Comparison of ENCODE assay signal across 1 cellular context in genomic region chr6:26087284-26088115, GRCh38.
TF ChIP-seq lines count a peak whose summit lies in the region.

A gene with protein sequence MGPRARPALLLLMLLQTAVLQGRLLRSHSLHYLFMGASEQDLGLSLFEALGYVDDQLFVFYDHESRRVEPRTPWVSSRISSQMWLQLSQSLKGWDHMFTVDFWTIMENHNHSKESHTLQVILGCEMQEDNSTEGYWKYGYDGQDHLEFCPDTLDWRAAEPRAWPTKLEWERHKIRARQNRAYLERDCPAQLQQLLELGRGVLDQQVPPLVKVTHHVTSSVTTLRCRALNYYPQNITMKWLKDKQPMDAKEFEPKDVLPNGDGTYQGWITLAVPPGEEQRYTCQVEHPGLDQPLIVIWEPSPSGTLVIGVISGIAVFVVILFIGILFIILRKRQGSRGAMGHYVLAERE (plus strand): TSS chr6:26087429. CDS start chr6:26087441, 12 bp downstream.

TF ChIP-seq in HepG2, 621 proteins besides CTCF, POLR2A, EP300 and RAD21 (continued from another document and continues in another):
- TF ChIP-seq CERS6 (CRISPR knock-in tag; IDR thresholded peaks at IDR 0.05) (no peak), ZNF670 (CRISPR knock-in tag; IDR thresholded peaks at IDR 0.05; ENCODE audit: borderline replicate concordance) (0 out of 2 replicates have a peak, but pooled peaks have one; percentile 65), ZNF20 (CRISPR knock-in tag; IDR thresholded peaks at IDR 0.05) (no peak), ZNF33A (CRISPR knock-in tag; IDR thresholded peaks at IDR 0.05; ENCODE audit: borderline replicate concordance) (0 out of 2 replicates have a peak, but pooled peaks have one; percentile 18), SCMH1 (CRISPR knock-in tag; IDR thresholded peaks at IDR 0.05; ENCODE audit: borderline replicate concordance) (no peak), BCL3 (CRISPR knock-in tag; IDR thresholded peaks at IDR 0.05) (no peak), ZSCAN5A (CRISPR knock-in tag; IDR thresholded peaks at IDR 0.05; ENCODE audit: borderline replicate concordance) (peak; percentile 41; the same call in 1 of the 2 replicates), PAF1 (CRISPR knock-in tag; IDR thresholded peaks at IDR 0.05) (no peak), MED8 (CRISPR knock-in tag; IDR thresholded peaks at IDR 0.05; ENCODE audit: insufficient replicate concordance) (peak; percentile 30), ATF7-NPFF (CRISPR knock-in tag; IDR thresholded peaks at IDR 0.05; ENCODE audit: low read depth) (no peak), HHEX (CRISPR knock-in tag; IDR thresholded peaks at IDR 0.05) (no peak), RBFOX2 (IDR thresholded peaks at IDR 0.05; ENCODE audit: low read depth, low read length) (peak; percentile 67), ZNF883 (CRISPR knock-in tag; IDR thresholded peaks at IDR 0.05; ENCODE audit: not compliant biosample characterization) (no peak), ZNF709 (CRISPR knock-in tag; IDR thresholded peaks at IDR 0.05) (0 out of 2 replicates have a peak, but pooled peaks have one; percentile 39), ADNP (CRISPR knock-in tag; IDR thresholded peaks at IDR 0.05) (no peak), ZNF484 (CRISPR knock-in tag; IDR thresholded peaks at IDR 0.05; ENCODE audit: borderline replicate concordance, low read depth) (no peak), ETV5 (CRISPR knock-in tag; IDR thresholded peaks at IDR 0.05; ENCODE audit: borderline replicate concordance) (peak; percentile 45; the same call in 1 of the 2 replicates), BRCA1 (CRISPR knock-in tag; IDR thresholded peaks at IDR 0.05) (no peak), ZNF24 (IDR thresholded peaks at IDR 0.05) (no peak), ISL2 (CRISPR knock-in tag; IDR thresholded peaks at IDR 0.05) (no peak), BCLAF1 (IDR thresholded peaks at IDR 0.05) (no peak), SATB2 (CRISPR knock-in tag; IDR thresholded peaks at IDR 0.05) (no peak), FOSL1 (CRISPR knock-in tag; IDR thresholded peaks at IDR 0.05; ENCODE audit: borderline replicate concordance) (no peak), PRMT3 (CRISPR knock-in tag; IDR thresholded peaks at IDR 0.05; ENCODE audit: borderline replicate concordance, low read depth) (no peak), ELF3 (CRISPR knock-in tag; IDR thresholded peaks at IDR 0.05) (peak; percentile 75), GTF3A (CRISPR knock-in tag; conservative IDR thresholded peaks at IDR 0.05) (no peak), MAFK (conservative IDR thresholded peaks at IDR 0.05 in 1 of 2, IDR thresholded peaks at IDR 0.05 in 1 of 2; ENCODE audit: low read length in 2 of 2) (no peak), KLF12 (CRISPR knock-in tag; IDR thresholded peaks at IDR 0.05; ENCODE audit: borderline replicate concordance) (no peak), GLI4 (CRISPR knock-in tag; IDR thresholded peaks at IDR 0.05; ENCODE audit: borderline replicate concordance) (no peak), HDAC2 (CRISPR knock-in tag; IDR thresholded peaks at IDR 0.05) (0 out of 2 replicates have a peak, but pooled peaks have one; percentile 7), ZBTB25 (CRISPR knock-in tag; IDR thresholded peaks at IDR 0.05) (peak; percentile 34; the same call in 1 of the 2 replicates), ZNF430 (CRISPR knock-in tag; IDR thresholded peaks at IDR 0.05) (peak; percentile 77; the same call in 1 of the 2 replicates), RNF219 (CRISPR knock-in tag; IDR thresholded peaks at IDR 0.05) (no peak), ZNF570 (CRISPR knock-in tag; IDR thresholded peaks at IDR 0.05; ENCODE audit: borderline replicate concordance) (no peak), SP1 (IDR thresholded peaks at IDR 0.05) (no peak), SP1 (CRISPR knock-in tag; IDR thresholded peaks at IDR 0.05) (peak; percentile 10; the same call in 1 of the 2 replicates), SP140L (CRISPR knock-in tag; IDR thresholded peaks at IDR 0.05; ENCODE audit: borderline replicate concordance) (0 out of 2 replicates have a peak, but pooled peaks have one; percentile 33)
- TF ChIP-seq, protein P1, sequence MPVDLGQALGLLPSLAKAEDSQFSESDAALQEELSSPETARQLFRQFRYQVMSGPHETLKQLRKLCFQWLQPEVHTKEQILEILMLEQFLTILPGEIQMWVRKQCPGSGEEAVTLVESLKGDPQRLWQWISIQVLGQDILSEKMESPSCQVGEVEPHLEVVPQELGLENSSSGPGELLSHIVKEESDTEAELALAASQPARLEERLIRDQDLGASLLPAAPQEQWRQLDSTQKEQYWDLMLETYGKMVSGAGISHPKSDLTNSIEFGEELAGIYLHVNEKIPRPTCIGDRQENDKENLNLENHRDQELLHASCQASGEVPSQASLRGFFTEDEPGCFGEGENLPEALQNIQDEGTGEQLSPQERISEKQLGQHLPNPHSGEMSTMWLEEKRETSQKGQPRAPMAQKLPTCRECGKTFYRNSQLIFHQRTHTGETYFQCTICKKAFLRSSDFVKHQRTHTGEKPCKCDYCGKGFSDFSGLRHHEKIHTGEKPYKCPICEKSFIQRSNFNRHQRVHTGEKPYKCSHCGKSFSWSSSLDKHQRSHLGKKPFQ (CRISPR knock-in tag; IDR thresholded peaks at IDR 0.05; ENCODE audit: insufficient replicate concordance): no peak
- TF ChIP-seq, protein P2, sequence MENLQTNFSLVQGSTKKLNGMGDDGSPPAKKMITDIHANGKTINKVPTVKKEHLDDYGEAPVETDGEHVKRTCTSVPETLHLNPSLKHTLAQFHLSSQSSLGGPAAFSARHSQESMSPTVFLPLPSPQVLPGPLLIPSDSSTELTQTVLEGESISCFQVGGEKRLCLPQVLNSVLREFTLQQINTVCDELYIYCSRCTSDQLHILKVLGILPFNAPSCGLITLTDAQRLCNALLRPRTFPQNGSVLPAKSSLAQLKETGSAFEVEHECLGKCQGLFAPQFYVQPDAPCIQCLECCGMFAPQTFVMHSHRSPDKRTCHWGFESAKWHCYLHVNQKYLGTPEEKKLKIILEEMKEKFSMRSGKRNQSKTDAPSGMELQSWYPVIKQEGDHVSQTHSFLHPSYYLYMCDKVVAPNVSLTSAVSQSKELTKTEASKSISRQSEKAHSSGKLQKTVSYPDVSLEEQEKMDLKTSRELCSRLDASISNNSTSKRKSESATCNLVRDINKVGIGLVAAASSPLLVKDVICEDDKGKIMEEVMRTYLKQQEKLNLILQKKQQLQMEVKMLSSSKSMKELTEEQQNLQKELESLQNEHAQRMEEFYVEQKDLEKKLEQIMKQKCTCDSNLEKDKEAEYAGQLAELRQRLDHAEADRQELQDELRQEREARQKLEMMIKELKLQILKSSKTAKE (CRISPR knock-in tag; IDR thresholded peaks at IDR 0.05; ENCODE audit: borderline replicate concordance): no peak
